Comparison of ENCODE assay signal across 26 cellular contexts in genomic region chr12:19498099-19498498, GRCh38. TPM values are rescaled to one million over a fixed set of nuclear protein-coding genes. Genes with fewer than 3 reads are reported as not detected.
A peak's percentile ranks its signal among the peaks of the same experiment; 100 is the strongest.
DNase-seq lines count a peak whose midpoint lies in the region; ATAC-seq and TF ChIP-seq lines count a peak whose summit lies in the region.
"Had no signal": no experiment of that assay in that cellular context is flagged by ENCODE, and none has a peak within 500 bp of the region (broad histone marks: within the 10 kb centered on the region; RNA-seq: fewer than 3 reads in every experiment).

No MANE protein-coding gene starts in this region.

- no peaks in the 10 kb centered on the region for H3K27me3 Mint-ChIP-seq in activated CD8-positive, alpha-beta memory T cell treated with anti-CD3 and anti-CD28 coated beads, Interleukin-2, amount 10 ng/mL, durations not matched to agents 7 days and 5 days
- no peaks in the 10 kb centered on the region for H3K27me3 Mint-ChIP-seq in chondrocyte (ENCODE audit: low read depth)
- no peaks in the 10 kb centered on the region for H3K27me3 Mint-ChIP-seq in nephron progenitor cell (ENCODE audit: low read depth, poor library complexity)
- H3K27me3 Mint-ChIP-seq: B cell; stimulated activated memory B cell treated with anti-CD40 and anti-IgM and Interleukin-4, amounts not matched to agents 10 μg/mL and 1 μg/mL and 100 μg/mL, for 72 hours had no signal

- no peak overlapping the region for H3K4me3 Mint-ChIP-seq in activated CD8-positive, alpha-beta memory T cell treated with anti-CD3 and anti-CD28 coated beads, Interleukin-2, amount 10 ng/mL, durations not matched to agents 7 days and 5 days
- H3K4me3 Mint-ChIP-seq in chondrocyte (ENCODE audit: unreplicated experiment): no peak overlapping the region
- no peak overlapping the region for H3K4me3 Mint-ChIP-seq in nephron progenitor cell
- H3K4me3 Mint-ChIP-seq: B cell; stimulated activated memory B cell treated with anti-CD40 and anti-IgM and Interleukin-4, amounts not matched to agents 10 μg/mL and 1 μg/mL and 100 μg/mL, for 72 hours had no signal

- no peak for TF ChIP-seq CTCF in chondrocyte (IDR thresholded peaks at IDR 0.05)
- TF ChIP-seq CTCF in nephron progenitor cell (IDR thresholded peaks at IDR 0.05): no peak

- no peak for ATAC-seq in activated CD8-positive, alpha-beta memory T cell treated with anti-CD3 and anti-CD28 coated beads, Interleukin-2, amount 10 ng/mL, durations not matched to agents 7 days and 5 days
- ATAC-seq in HG03432 (IDR thresholded peaks at IDR 0.05; ENCODE audit: unreplicated experiment) (no peak), HG02870 (IDR thresholded peaks at IDR 0.05; ENCODE audit: unreplicated experiment) (no peak)
- ATAC-seq: activated CD4-positive, CD25-positive, alpha-beta regulatory T cell treated with anti-CD3 and anti-CD28 coated beads, Interleukin-2, amount 50 U/mL, for 24 hours; HepG2; left cardiac atrium; right cardiac atrium; stimulated activated memory B cell treated with anti-CD40 and anti-IgM and Interleukin-4, amounts not matched to agents 10 μg/mL and 1 μg/mL and 100 μg/mL, for 72 hours had no signal

- peak overlapping the region; percentile 32 for H3K27ac Mint-ChIP-seq in activated CD8-positive, alpha-beta memory T cell treated with anti-CD3 and anti-CD28 coated beads, Interleukin-2, amount 10 ng/mL, durations not matched to agents 7 days and 5 days
- H3K27ac Mint-ChIP-seq in chondrocyte (ENCODE audit: unreplicated experiment): peak overlapping the region; percentile 63
- H3K27ac Mint-ChIP-seq in nephron progenitor cell: peak overlapping the region; percentile 41
- H3K27ac Mint-ChIP-seq: B cell; stimulated activated memory B cell treated with anti-CD40 and anti-IgM and Interleukin-4, amounts not matched to agents 10 μg/mL and 1 μg/mL and 100 μg/mL, for 72 hours had no signal

- H3K36me3 Mint-ChIP-seq in activated CD8-positive, alpha-beta memory T cell treated with anti-CD3 and anti-CD28 coated beads, Interleukin-2, amount 10 ng/mL, durations not matched to agents 7 days and 5 days: peaks cover 48% of the 10 kb centered on the region
- H3K36me3 Mint-ChIP-seq in chondrocyte (ENCODE audit: low read depth) (peaks cover 6% of the 10 kb centered on the region), nephron progenitor cell (ENCODE audit: low read depth) (peaks cover 85% of the 10 kb centered on the region)

- peaks cover 14% of the 10 kb centered on the region for H3K4me1 Mint-ChIP-seq in activated CD8-positive, alpha-beta memory T cell treated with anti-CD3 and anti-CD28 coated beads, Interleukin-2, amount 10 ng/mL, durations not matched to agents 7 days and 5 days
- peaks cover 2% of the 10 kb centered on the region for H3K4me1 Mint-ChIP-seq in chondrocyte (ENCODE audit: low read depth)
- H3K4me1 Mint-ChIP-seq in nephron progenitor cell: peaks cover 11% of the 10 kb centered on the region

- CTCF ChIA-PET in activated CD8-positive, alpha-beta memory T cell treated with anti-CD3 and anti-CD28 coated beads, Interleukin-2, amount 10 ng/mL, durations not matched to agents 7 days and 5 days (lab: Charles Lee): interaction anchor here (1.1 kb wide), 1 partner anchor 18 kb away, joined by 3 read pairs; no protein-coding TSS in a partner anchor

- no peaks in the 10 kb centered on the region for H3K9me3 Mint-ChIP-seq in activated CD8-positive, alpha-beta memory T cell treated with anti-CD3 and anti-CD28 coated beads, Interleukin-2, amount 10 ng/mL, durations not matched to agents 7 days and 5 days (ENCODE audit: low read depth)
- H3K9me3 Mint-ChIP-seq in chondrocyte (ENCODE audit: low read depth) (no peaks in the 10 kb centered on the region), nephron progenitor cell (peaks cover 8% of the 10 kb centered on the region)
- H3K9me3 Mint-ChIP-seq: stimulated activated memory B cell treated with anti-CD40 and anti-IgM and Interleukin-4, amounts not matched to agents 10 μg/mL and 1 μg/mL and 100 μg/mL, for 72 hours had no signal

- no peak for DNase-seq in activated CD8-positive, alpha-beta memory T cell treated with anti-CD3 and anti-CD28 coated beads, Interleukin-2, amount 10 ng/mL, durations not matched to agents 7 days and 5 days
- DNase-seq in activated CD8-positive, alpha-beta memory T cell treated with anti-CD3 and anti-CD28 coated beads, Interleukin-2, amount 50 U/mL, for 48 hours: no peak
- DNase-seq in OCI-M1 (lab: John Stamatoyannopoulos, UW) (peak; percentile 43), chondrocyte (ENCODE audit: low spot score) (no peak), nephron progenitor cell (no peak), occipital lobe (lab: John Stamatoyannopoulos, UW) (no peak)
- DNase-seq: activated naive CD4-positive, alpha-beta T cell treated with anti-CD3 and anti-CD28 coated beads, Interleukin-2, amount 50 U/mL, for 16 hours; cerebellar nuclear complex; COR-L47; DND-41; head of caudate nucleus; left cardiac atrium; mesendoderm; NCI-H1694 treated with DMSO at 0.1 percent for 48 hours; NCI-H2171 treated with DMSO at 0.1 percent for 48 hours; NCI-H69; right cardiac atrium; SK-N-SH; spleen; stimulated activated CD4-positive, alpha-beta T cell treated with anti-CD3 and anti-CD28 coated beads, Interleukin-2, amount 100 ng/mL, for 48 hours had no signal

RNA-seq across cellular contexts. Expression of gene AEBP2, which starts 58.8 kb away (rescaled TPM):
- total RNA-seq in activated CD8-positive, alpha-beta memory T cell treated with anti-CD3 and anti-CD28 coated beads, Interleukin-2, amount 10 ng/mL, durations not matched to agents 7 days and 5 days: 10 to 100 TPM; 59.6 to 76.1 TPM
- total RNA-seq in chondrocyte: 34.4 to 36.5 TPM (median 36.0 TPM) in 3 replicates
- total RNA-seq in occipital lobe: 42.4 TPM
